In genomic region chr2:47169784-47170183, GRCh38 we compare ENCODE assay signal across 1 cellular context.
TF ChIP-seq lines count a peak whose summit lies in the region.

No MANE protein-coding gene starts in this region.

TF ChIP-seq in HEK293, 187 proteins besides CTCF, POLR2A, EP300 and RAD21:
- TF ChIP-seq, protein P1, sequence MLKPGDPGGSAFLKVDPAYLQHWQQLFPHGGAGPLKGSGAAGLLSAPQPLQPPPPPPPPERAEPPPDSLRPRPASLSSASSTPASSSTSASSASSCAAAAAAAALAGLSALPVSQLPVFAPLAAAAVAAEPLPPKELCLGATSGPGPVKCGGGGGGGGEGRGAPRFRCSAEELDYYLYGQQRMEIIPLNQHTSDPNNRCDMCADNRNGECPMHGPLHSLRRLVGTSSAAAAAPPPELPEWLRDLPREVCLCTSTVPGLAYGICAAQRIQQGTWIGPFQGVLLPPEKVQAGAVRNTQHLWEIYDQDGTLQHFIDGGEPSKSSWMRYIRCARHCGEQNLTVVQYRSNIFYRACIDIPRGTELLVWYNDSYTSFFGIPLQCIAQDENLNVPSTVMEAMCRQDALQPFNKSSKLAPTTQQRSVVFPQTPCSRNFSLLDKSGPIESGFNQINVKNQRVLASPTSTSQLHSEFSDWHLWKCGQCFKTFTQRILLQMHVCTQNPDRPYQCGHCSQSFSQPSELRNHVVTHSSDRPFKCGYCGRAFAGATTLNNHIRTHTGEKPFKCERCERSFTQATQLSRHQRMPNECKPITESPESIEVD (tag by site-specific recombination; IDR thresholded peaks at IDR 0.05): peak; percentile 88
- no peak for TF ChIP-seq ZNF404 (tag by site-specific recombination; IDR thresholded peaks at IDR 0.05)
- TF ChIP-seq FEZF1 (tag by site-specific recombination; IDR thresholded peaks at IDR 0.05): peak; percentile 71
TF ChIP-seq in HEK293: peak in this region for 2.
